In the genomic region with DNA sequence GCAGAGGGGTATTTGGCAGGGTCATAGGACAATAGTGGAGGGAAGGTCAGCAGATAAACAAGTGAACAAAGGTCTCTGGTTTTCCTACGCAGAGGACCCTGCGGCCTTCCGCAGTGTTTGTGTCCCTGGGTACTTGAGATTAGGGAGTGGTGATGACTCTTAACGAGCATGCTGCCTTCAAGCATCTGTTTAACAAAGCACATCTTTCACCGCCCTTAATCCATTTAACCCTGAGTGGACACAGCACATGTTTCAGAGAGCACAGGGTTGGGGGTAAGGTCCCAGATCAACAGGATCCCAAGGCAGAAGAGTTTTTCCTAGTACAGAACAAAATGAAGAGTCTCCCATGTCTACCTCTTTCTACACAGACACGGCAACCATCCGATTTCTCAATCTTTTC, we compare ENCODE assay signal across 2 cellular contexts. TPM values are rescaled to one million over a fixed set of nuclear protein-coding genes. Genes with fewer than 3 reads are reported as not detected.
"Had no signal": no experiment of that assay in that cellular context is flagged by ENCODE, and none has a peak within 500 bp of the region (broad histone marks: within the 10 kb centered on the region; RNA-seq: fewer than 3 reads in every experiment).

No MANE protein-coding gene starts in this region.

RNA-seq across cellular contexts. Expression of a gene that starts 33.4 kb away (rescaled TPM):
- total RNA-seq: M059J, NCI-H460 had no signal
